ENCODE assay signal across 8 cellular contexts in the genomic region with DNA sequence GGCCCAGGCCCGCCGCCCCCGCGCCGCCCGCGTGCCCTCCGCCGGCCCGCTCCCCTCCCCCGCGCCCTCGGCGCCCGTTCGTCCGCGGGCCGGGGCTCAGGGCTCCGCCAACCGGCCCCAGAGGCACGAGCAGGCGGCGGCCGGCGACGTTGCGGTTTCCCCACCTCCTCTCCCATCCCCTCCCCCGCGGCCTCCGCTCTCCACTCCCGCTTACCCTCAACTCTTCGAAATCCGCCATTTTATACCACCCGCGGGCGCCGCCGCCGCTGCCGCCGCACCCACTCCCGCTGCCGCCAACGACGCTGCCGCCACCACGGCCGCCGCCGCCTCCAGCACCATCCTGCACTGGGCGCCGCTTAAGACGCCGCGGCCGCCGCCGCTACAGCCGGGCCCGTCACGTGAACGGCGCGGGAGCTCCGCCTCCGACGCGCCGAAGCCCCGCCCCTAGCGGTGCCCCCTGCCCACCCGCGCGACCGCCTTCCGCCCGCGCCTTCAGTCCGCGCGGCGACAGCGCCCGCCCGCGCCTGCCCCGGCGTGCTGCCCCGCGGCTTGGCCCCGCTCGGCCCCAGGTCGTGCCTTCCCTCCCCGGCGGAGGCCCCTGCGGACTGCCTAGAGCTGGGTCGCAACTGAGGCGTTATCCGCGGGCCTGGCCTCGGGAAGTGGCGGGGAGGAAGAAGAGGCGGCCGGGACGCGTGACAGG. TPM values are rescaled to one million over a fixed set of nuclear protein-coding genes. Genes with fewer than 3 reads are reported as not detected.
DNase-seq lines count a peak whose midpoint lies in the region; ATAC-seq and TF ChIP-seq lines count a peak whose summit lies in the region.

TSS of gene KATNAL2 (plus strand) at position 495 of the 700 bp plus-strand sequence. CDS start 29,271 bp downstream, outside the sequence.
A gene with protein sequence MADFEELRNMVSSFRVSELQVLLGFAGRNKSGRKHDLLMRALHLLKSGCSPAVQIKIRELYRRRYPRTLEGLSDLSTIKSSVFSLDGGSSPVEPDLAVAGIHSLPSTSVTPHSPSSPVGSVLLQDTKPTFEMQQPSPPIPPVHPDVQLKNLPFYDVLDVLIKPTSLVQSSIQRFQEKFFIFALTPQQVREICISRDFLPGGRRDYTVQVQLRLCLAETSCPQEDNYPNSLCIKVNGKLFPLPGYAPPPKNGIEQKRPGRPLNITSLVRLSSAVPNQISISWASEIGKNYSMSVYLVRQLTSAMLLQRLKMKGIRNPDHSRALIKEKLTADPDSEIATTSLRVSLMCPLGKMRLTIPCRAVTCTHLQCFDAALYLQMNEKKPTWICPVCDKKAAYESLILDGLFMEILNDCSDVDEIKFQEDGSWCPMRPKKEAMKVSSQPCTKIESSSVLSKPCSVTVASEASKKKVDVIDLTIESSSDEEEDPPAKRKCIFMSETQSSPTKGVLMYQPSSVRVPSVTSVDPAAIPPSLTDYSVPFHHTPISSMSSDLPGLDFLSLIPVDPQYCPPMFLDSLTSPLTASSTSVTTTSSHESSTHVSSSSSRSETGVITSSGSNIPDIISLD (minus strand): TSS at position 400 of the 700 bp plus-strand sequence. CDS start 162 bp downstream, at position 238.

- H3K4me2 ChIP-seq in DOHH2 (ENCODE audit: low read length) = peak within 1 kb of the TSS; percentile 94

- POLR2A ChIA-PET in RWPE1 (lab: Yijun Ruan, JAX; ENCODE audit: low non-redundant PET) = interaction anchor here (0.6 kb wide), 1 partner anchor 101 kb away, joined by 4 read pairs; no protein-coding TSS in a partner anchor

- H2AFZ ChIP-seq in neuron (ENCODE audit: low read depth, low read length) = peak within 1 kb of the TSS; percentile 100

- CTCF ChIA-PET in RWPE1 (lab: Yijun Ruan, JAX) = no interaction called here

- no peaks in the 10 kb centered on the region for H3K27me3 ChIP-seq in DOHH2 (ENCODE audit: control insufficient read depth, low read length)
- no peaks in the 10 kb centered on the region for H3K27me3 ChIP-seq in foreskin keratinocyte
- no peaks in the 10 kb centered on the region for H3K27me3 ChIP-seq in neuron (ENCODE audit: insufficient read depth, low read length)

- H3K4me3 ChIP-seq in DOHH2 (ENCODE audit: low read length) (peak within 1 kb of the TSS; percentile 79), neuron (ENCODE audit: low read length) (peak within 1 kb of the TSS; percentile 86)

- H3K4me1 ChIP-seq in DOHH2 (ENCODE audit: control insufficient read depth, low read length) (peaks cover 27% of the 10 kb centered on the region), foreskin keratinocyte (no peaks in the 10 kb centered on the region), neuron (ENCODE audit: insufficient read depth, low read length) (peaks cover 15% of the 10 kb centered on the region)

- peak; percentile 77 for ATAC-seq in GM21717 (IDR thresholded peaks at IDR 0.05; ENCODE audit: unreplicated experiment)
- peak; percentile 83 for ATAC-seq in foreskin keratinocyte

- peak; percentile 62 for DNase-seq in KG1 (lab: John Stamatoyannopoulos, UW)
- DNase-seq in RWPE1 (ENCODE audit: low spot score) = peak; percentile 31
- peak; percentile 67 for DNase-seq in activated gamma-delta T cell treated with Interleukin-2 at 50 U/mL for 16 hours
- peak in 1 of 2 donors; percentile 8 for DNase-seq in foreskin keratinocyte
- peak; percentile 45 for DNase-seq in stromal cell of bone marrow (ENCODE audit: low read depth)

- TF ChIP-seq CTCF in DOHH2 (IDR thresholded peaks at IDR 0.05; ENCODE audit: low read depth, low read length, poor library complexity, severe bottlenecking) (peak; percentile 29), RWPE1 (conservative IDR thresholded peaks at IDR 0.05; ENCODE audit: low read depth) (no peak), foreskin keratinocyte (conservative IDR thresholded peaks at IDR 0.05) (no peak)

- peaks cover 11% of the 10 kb centered on the region for H3F3A ChIP-seq in DOHH2 (ENCODE audit: control insufficient read depth, insufficient read depth)

- H3K9me3 ChIP-seq in DOHH2 (ENCODE audit: control insufficient read depth, insufficient read depth, low read length) (no peaks in the 10 kb centered on the region), neuron (ENCODE audit: low read length) (no peaks in the 10 kb centered on the region)

- peaks cover 9% of the 10 kb centered on the region; the same call in 1 of the 2 replicates for H4K20me1 ChIP-seq in DOHH2 (ENCODE audit: control insufficient read depth, insufficient read depth, low read depth, low read length)

- peaks cover 63% of the 10 kb centered on the region for H3K79me2 ChIP-seq in DOHH2 (ENCODE audit: control insufficient read depth, low read length)

- no peaks in the 10 kb centered on the region for H3K9me2 ChIP-seq in DOHH2 (replicated peaks; ENCODE audit: control insufficient read depth, low read length)

- H3K27ac ChIP-seq in DOHH2 (ENCODE audit: low read depth, low read length) = peak within 1 kb of the TSS; percentile 69
- H3K27ac ChIP-seq in RWPE1 = peak within 1 kb of the TSS; percentile 86
- peak within 1 kb of the TSS; percentile 80 for H3K27ac ChIP-seq in foreskin keratinocyte

- H3K36me3 ChIP-seq in DOHH2 (ENCODE audit: control insufficient read depth, low read length) (peaks cover 5% of the 10 kb centered on the region; the same call in 1 of the 2 replicates), neuron (ENCODE audit: insufficient read depth, low read length) (no peaks in the 10 kb centered on the region)

RNA-seq across cellular contexts. Expression of gene KATNAL2, which starts in this region (rescaled TPM):
- 0.95 and 1.3 TPM in 2 replicates for total RNA-seq in foreskin keratinocyte
- polyA plus RNA-seq in foreskin keratinocyte = 0.51 and 0.63 TPM in 2 replicates

RNA-seq across cellular contexts. Expression of the second gene that starts in this region (rescaled TPM):
- total RNA-seq in foreskin keratinocyte = 11.9 and 12.3 TPM in 2 replicates
- polyA plus RNA-seq in foreskin keratinocyte = 3.8 and 4.5 TPM in 2 replicates
